ENCODE assay signal across 19 cellular contexts in genomic region chr13:27264648-27265047, GRCh38. TPM values are rescaled to one million over a fixed set of nuclear protein-coding genes. Genes with fewer than 3 reads are reported as not detected.
DNase-seq lines count a peak whose midpoint lies in the region; ATAC-seq, FAIRE-seq and TF ChIP-seq lines count a peak whose summit lies in the region.
"Had no signal": no experiment of that assay in that cellular context is flagged by ENCODE, and none has a peak within 500 bp of the region (broad histone marks: within the 10 kb centered on the region; RNA-seq: fewer than 3 reads in every experiment).

No MANE protein-coding gene starts in this region.

- H3K27me3 ChIP-seq in SJCRH30 (no peaks in the 10 kb centered on the region), foreskin keratinocyte (no peaks in the 10 kb centered on the region), rectal smooth muscle tissue (ENCODE audit: control insufficient read depth, insufficient read depth, low read length) (no peaks in the 10 kb centered on the region), WERI-Rb-1 (ENCODE audit: insufficient read depth, low read depth, severe bottlenecking) (no peaks in the 10 kb centered on the region), pancreas (no peaks in the 10 kb centered on the region)

- POLR2A ChIA-PET in activated CD4-positive, alpha-beta memory T cell treated with anti-CD3 and anti-CD28 coated beads for 36 hours (lab: Charles Lee): interaction anchor here (1.2 kb wide), 1 partner anchor 14 kb away, joined by 5 read pairs; no protein-coding TSS in a partner anchor
- POLR2A ChIA-PET in activated CD4-positive, alpha-beta memory T cell treated with anti-CD3 and anti-CD28 coated beads, Interleukin-2, amount 10 ng/mL, durations not matched to agents 7 days and 5 days (lab: Charles Lee): no interaction called here

- no peak overlapping the region for H3K4me3 Mint-ChIP-seq in activated CD4-positive, alpha-beta memory T cell treated with anti-CD3 and anti-CD28 coated beads for 36 hours
- H3K4me3 Mint-ChIP-seq in activated CD4-positive, alpha-beta memory T cell treated with anti-CD3 and anti-CD28 coated beads, Interleukin-2, amount 10 ng/mL, durations not matched to agents 7 days and 5 days: no peak overlapping the region

- no peaks in the 10 kb centered on the region for H3K9me3 ChIP-seq in SJCRH30 (replicated peaks)
- H3K9me3 ChIP-seq in WERI-Rb-1 (ENCODE audit: severe bottlenecking): no peaks in the 10 kb centered on the region
- H3K9me3 ChIP-seq in pancreas: no peaks in the 10 kb centered on the region

- no peak for DNase-seq in activated CD4-positive, alpha-beta memory T cell treated with anti-CD3 and anti-CD28 coated beads for 36 hours
- DNase-seq in activated CD4-positive, alpha-beta memory T cell treated with anti-CD3 and anti-CD28 coated beads, Interleukin-2, amount 10 ng/mL, durations not matched to agents 7 days and 5 days: no peak
- DNase-seq in SJCRH30: no peak
- no peak for DNase-seq in foreskin keratinocyte
- DNase-seq in WERI-Rb-1: no peak
- no peak for DNase-seq in pancreas
- DNase-seq: 8988T; activated CD4-positive, alpha-beta T cell treated with anti-CD3 and anti-CD28 coated beads, Interleukin-2, amount 50 U/mL, for 48 hours; activated effector memory CD4-positive, alpha-beta T cell treated with anti-CD3 and anti-CD28 coated beads, Interleukin-2, amount 50 U/mL, for 16 hours; effector CD8-positive, alpha-beta T cell; NCI-H1436 treated with DMSO at 0.1 percent for 48 hours; stimulated activated naive CD4-positive, alpha-beta T cell treated with Interleukin-2 at 50 U/mL for 16 hours had no signal

- no peak for TF ChIP-seq CTCF in foreskin keratinocyte (conservative IDR thresholded peaks at IDR 0.05)
- TF ChIP-seq CTCF in WERI-Rb-1 (IDR thresholded peaks at IDR 0.05; ENCODE audit: low read depth, low read length): no peak
- TF ChIP-seq CTCF in pancreas (IDR thresholded peaks at IDR 0.05): no peak

- peak overlapping the region; percentile 19 for H3K27ac Mint-ChIP-seq in activated CD4-positive, alpha-beta memory T cell treated with anti-CD3 and anti-CD28 coated beads for 36 hours
- H3K27ac Mint-ChIP-seq in activated CD4-positive, alpha-beta memory T cell treated with anti-CD3 and anti-CD28 coated beads, Interleukin-2, amount 10 ng/mL, durations not matched to agents 7 days and 5 days: no peak overlapping the region

- H3K9ac ChIP-seq in rectal smooth muscle tissue (ENCODE audit: low read length): no peak overlapping the region
- H3K9ac ChIP-seq: KMS-11 had no signal

- FAIRE-seq in pancreas (lab: Jason Lieb, UNC): no peak
- FAIRE-seq: GM12878 had no signal

- WGBS in pancreas, 2 donors: 58 to 83% methylated on average over 1 of the region's 1 CpG

- H3K36me3 ChIP-seq in SJCRH30 (peaks cover 18% of the 10 kb centered on the region), rectal smooth muscle tissue (ENCODE audit: control insufficient read depth, insufficient read depth, low read length) (no peaks in the 10 kb centered on the region), WERI-Rb-1 (peaks cover 35% of the 10 kb centered on the region), pancreas (no peaks in the 10 kb centered on the region)

- no peaks in the 10 kb centered on the region for H3K27me3 Mint-ChIP-seq in activated CD4-positive, alpha-beta memory T cell treated with anti-CD3 and anti-CD28 coated beads for 36 hours
- no peaks in the 10 kb centered on the region for H3K27me3 Mint-ChIP-seq in activated CD4-positive, alpha-beta memory T cell treated with anti-CD3 and anti-CD28 coated beads, Interleukin-2, amount 10 ng/mL, durations not matched to agents 7 days and 5 days

- H3K27ac ChIP-seq in SJCRH30 (peak overlapping the region; percentile 59), foreskin keratinocyte (no peak overlapping the region), rectal smooth muscle tissue (ENCODE audit: low read depth, low read length) (peak overlapping the region; percentile 29), WERI-Rb-1 (no peak overlapping the region), pancreas (no peak overlapping the region)
- H3K27ac ChIP-seq: KMS-11 had no signal

- CTCF ChIA-PET in activated CD4-positive, alpha-beta memory T cell treated with anti-CD3 and anti-CD28 coated beads for 36 hours (lab: Charles Lee): interaction anchor here (0.6 kb wide), 1 partner anchor 54 kb away, joined by 3 read pairs; no protein-coding TSS in a partner anchor
- CTCF ChIA-PET in activated CD4-positive, alpha-beta memory T cell treated with anti-CD3 and anti-CD28 coated beads, Interleukin-2, amount 10 ng/mL, durations not matched to agents 7 days and 5 days (lab: Charles Lee): interaction anchor here (1.0 kb wide), 1 partner anchor 77 kb away, joined by 3 read pairs; no protein-coding TSS in a partner anchor

- ATAC-seq in foreskin keratinocyte: peak; percentile 33
- no peak for ATAC-seq in HG03139 (IDR thresholded peaks at IDR 0.05; ENCODE audit: unreplicated experiment)
- ATAC-seq in pancreas: no peak
- ATAC-seq: GM12878 had no signal

- no peak overlapping the region for H3K4me3 ChIP-seq in SJCRH30
- H3K4me3 ChIP-seq in rectal smooth muscle tissue (ENCODE audit: low read length): no peak overlapping the region
- H3K4me3 ChIP-seq in WERI-Rb-1 (ENCODE audit: low read depth, low read length): no peak overlapping the region
- H3K4me3 ChIP-seq in pancreas: no peak overlapping the region
- H3K4me3 ChIP-seq: GM12878, lung, SK-N-MC, skin epidermis had no signal

- no peaks in the 10 kb centered on the region for H3K9me3 Mint-ChIP-seq in activated CD4-positive, alpha-beta memory T cell treated with anti-CD3 and anti-CD28 coated beads for 36 hours
- H3K9me3 Mint-ChIP-seq in activated CD4-positive, alpha-beta memory T cell treated with anti-CD3 and anti-CD28 coated beads, Interleukin-2, amount 10 ng/mL, durations not matched to agents 7 days and 5 days: no peaks in the 10 kb centered on the region

- H3K4me1 Mint-ChIP-seq in activated CD4-positive, alpha-beta memory T cell treated with anti-CD3 and anti-CD28 coated beads for 36 hours (ENCODE audit: low read depth): peaks cover 30% of the 10 kb centered on the region
- H3K4me1 Mint-ChIP-seq in activated CD4-positive, alpha-beta memory T cell treated with anti-CD3 and anti-CD28 coated beads, Interleukin-2, amount 10 ng/mL, durations not matched to agents 7 days and 5 days: peaks cover 22% of the 10 kb centered on the region

- H3K4me1 ChIP-seq in SJCRH30: peaks cover 21% of the 10 kb centered on the region
- no peaks in the 10 kb centered on the region for H3K4me1 ChIP-seq in foreskin keratinocyte
- peaks cover 18% of the 10 kb centered on the region for H3K4me1 ChIP-seq in rectal smooth muscle tissue (ENCODE audit: control insufficient read depth, insufficient read depth, low read length)
- no peaks in the 10 kb centered on the region for H3K4me1 ChIP-seq in pancreas

- peaks cover 17% of the 10 kb centered on the region for H3K36me3 Mint-ChIP-seq in activated CD4-positive, alpha-beta memory T cell treated with anti-CD3 and anti-CD28 coated beads for 36 hours
- peaks cover 18% of the 10 kb centered on the region for H3K36me3 Mint-ChIP-seq in activated CD4-positive, alpha-beta memory T cell treated with anti-CD3 and anti-CD28 coated beads, Interleukin-2, amount 10 ng/mL, durations not matched to agents 7 days and 5 days (ENCODE audit: low read depth)

- intact Hi-C loops in activated CD4-positive, alpha-beta memory T cell treated with anti-CD3 and anti-CD28 coated beads for 36 hours (cut with micrococcal nuclease): no loop called here
- intact Hi-C loops in pancreas (cut with DNase I): no loop called here

RNA-seq across cellular contexts. Expression of gene RASL11A, which starts 6.0 kb away (rescaled TPM):
- 1 to 10 TPM; 4.8 to 6.8 TPM for total RNA-seq in activated CD4-positive, alpha-beta memory T cell treated with anti-CD3 and anti-CD28 coated beads for 36 hours
- 1 to 10 TPM; 1.9 to 2.5 TPM for total RNA-seq in activated CD4-positive, alpha-beta memory T cell treated with anti-CD3 and anti-CD28 coated beads, Interleukin-2, amount 10 ng/mL, durations not matched to agents 7 days and 5 days
- total RNA-seq in SJCRH30 (2014; rRNA removed; shearing (Covaris generic)): 0.75 and 1.1 TPM in 2 replicates
- total RNA-seq in foreskin keratinocyte (2.0 and 2.3 TPM in 2 replicates), pancreas (1 to 10 TPM; 1.4 to 5.1 (median 2.5) TPM)
- polyA plus RNA-seq in foreskin keratinocyte (1.6 and 3.0 TPM in 2 replicates), pancreas (1 to 10 TPM; 4.1 to 6.6 TPM)

RNA-seq across cellular contexts. Expression of gene RPL21, which starts 13.3 kb away (rescaled TPM):
- 1,000 to 10,000 TPM; 1,539 to 1,545 TPM for total RNA-seq in activated CD4-positive, alpha-beta memory T cell treated with anti-CD3 and anti-CD28 coated beads for 36 hours
- total RNA-seq in activated CD4-positive, alpha-beta memory T cell treated with anti-CD3 and anti-CD28 coated beads, Interleukin-2, amount 10 ng/mL, durations not matched to agents 7 days and 5 days: 100 to 1,000 TPM; 742 to 774 TPM
- 2,116 and 2,164 TPM in 2 replicates for total RNA-seq in SJCRH30 (2014; rRNA removed; shearing (Covaris generic))
- total RNA-seq in foreskin keratinocyte (1,758 and 1,842 TPM in 2 replicates), pancreas (100 to 1,000 TPM; 526 to 844 (median 686) TPM)
- polyA plus RNA-seq in foreskin keratinocyte (2,433 and 2,569 TPM in 2 replicates), pancreas (100 to 1,000 TPM; 376 to 759 TPM)

Comparison
In these comparisons a context has a peak if more than half of its experiments do, and no peak if none do; other contexts are left out.
1. H3K27ac ChIP-seq: peak in SJCRH30 (single experiment) and rectal smooth muscle tissue (single experiment); none in foreskin keratinocyte (single experiment), WERI-Rb-1 (single experiment) and pancreas (0 of 4).